Comparison of ENCODE assay signal across 20 cellular contexts in the genomic region with DNA sequence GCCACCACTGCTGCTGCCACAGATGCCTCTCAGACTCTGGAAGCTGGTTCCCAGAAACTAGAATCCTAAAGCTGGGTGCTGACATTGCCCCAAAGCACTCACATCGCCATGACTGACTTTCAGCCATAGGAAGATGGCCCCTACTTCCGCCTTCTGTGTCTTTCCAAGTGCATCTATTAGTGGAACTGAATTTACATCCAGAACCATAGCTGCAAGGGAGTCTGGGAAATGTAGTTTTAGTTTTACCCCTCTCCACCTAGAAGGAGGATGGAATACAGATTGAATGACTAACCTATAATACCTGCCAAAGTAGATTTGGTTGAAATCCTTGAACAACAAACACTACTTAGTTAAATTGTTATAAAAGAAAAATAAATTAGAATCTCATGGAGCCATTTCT.
"Had no signal": no experiment of that assay in that cellular context is flagged by ENCODE, and none has a peak within 500 bp of the region (broad histone marks: within the 10 kb centered on the region; RNA-seq: fewer than 3 reads in every experiment).

No MANE protein-coding gene starts in this region.

- H3K4me1 ChIP-seq: esophagus muscularis mucosa, foreskin keratinocyte, gastroesophageal sphincter, left lung, lower lobe of right lung had no signal

- H3K27me3 ChIP-seq: dorsolateral prefrontal cortex, esophagus muscularis mucosa, gastroesophageal sphincter, heart left ventricle, hepatocyte, left lung had no signal

- H3K27ac ChIP-seq: coronary artery, esophagus muscularis mucosa, foreskin keratinocyte, gastroesophageal sphincter, heart left ventricle, hepatocyte, left lung, lower lobe of right lung had no signal

- H3K4me2 ChIP-seq: hepatocyte had no signal

- ATAC-seq: foreskin keratinocyte, gastroesophageal sphincter, heart left ventricle, left cardiac atrium, left lung, left ventricle myocardium superior, lower lobe of right lung, mucosa of descending colon had no signal

- H3K36me3 ChIP-seq: gastroesophageal sphincter, lower lobe of right lung had no signal

- H3K4me3 ChIP-seq: coronary artery, dorsolateral prefrontal cortex, esophagus muscularis mucosa, gastroesophageal sphincter, heart left ventricle, hepatocyte, left lung, lower lobe of right lung, mucosa of descending colon had no signal

- H2AFZ ChIP-seq: hepatocyte had no signal

- DNase-seq: dermis blood vessel endothelial cell; dorsolateral prefrontal cortex; effector CD4-positive, alpha-beta T cell; effector memory CD4-positive, alpha-beta T cell; foreskin keratinocyte; heart left ventricle; hypothalamus; immature natural killer cell; islet precursor cell; left cardiac atrium; left lung; left ventricle myocardium superior; lower lobe of right lung; mesenchymal stem cell; mucosa of descending colon; naive B cell had no signal
